ENCODE assay signal across 9 cellular contexts in the genomic region with DNA sequence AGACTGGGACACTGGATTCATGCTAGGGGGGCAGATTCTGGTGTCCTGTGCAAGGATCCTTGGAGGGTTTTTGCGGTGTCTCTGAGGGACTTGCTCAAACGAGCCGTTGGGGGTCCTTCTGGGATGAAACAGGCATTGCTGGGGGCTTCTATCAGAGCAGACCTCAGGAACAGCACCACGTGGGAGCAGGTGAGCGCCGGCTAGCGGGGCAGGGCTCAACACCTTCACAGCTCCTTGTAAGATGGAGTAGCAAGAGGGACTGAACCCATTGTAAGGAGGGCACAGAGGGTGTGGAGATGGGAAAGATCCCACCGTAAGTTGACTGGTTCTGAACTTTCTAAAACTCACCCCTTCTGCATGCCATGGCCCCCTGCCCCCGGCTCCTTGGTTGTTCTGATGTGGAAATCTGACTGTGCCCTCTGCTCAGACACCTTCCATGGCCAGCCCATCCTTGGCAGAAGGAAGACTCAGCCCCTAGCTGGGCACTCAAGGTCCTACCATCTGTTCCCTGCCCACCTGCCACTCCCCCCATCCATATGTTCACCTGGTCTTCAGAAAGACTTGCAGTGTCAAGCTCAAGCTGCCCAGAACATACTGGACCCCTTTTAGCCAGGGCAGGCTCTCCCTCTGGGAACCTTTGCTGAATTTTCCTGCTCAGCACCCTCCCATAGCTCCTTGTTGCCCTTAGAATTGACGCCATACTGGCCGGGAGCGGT. TPM values are rescaled to one million over a fixed set of nuclear protein-coding genes. Genes with fewer than 3 reads are reported as not detected.
DNase-seq lines count a peak whose midpoint lies in the region; ATAC-seq, FAIRE-seq and TF ChIP-seq lines count a peak whose summit lies in the region.
"Had no signal": no experiment of that assay in that cellular context is flagged by ENCODE, and none has a peak within 500 bp of the region (broad histone marks: within the 10 kb centered on the region; RNA-seq: fewer than 3 reads in every experiment).

No MANE protein-coding gene starts in this region.

- no peak for ATAC-seq in GM21723 (IDR thresholded peaks at IDR 0.05; ENCODE audit: unreplicated experiment)

- H3K9me3 Mint-ChIP-seq in CD4-positive, alpha-beta memory T cell = no peaks in the 10 kb centered on the region
- no peaks in the 10 kb centered on the region for H3K9me3 Mint-ChIP-seq in neural progenitor cell

- H3K36me3 Mint-ChIP-seq in CD4-positive, alpha-beta memory T cell = peaks cover 0 to 3% of the 10 kb centered on the region in 2 donors
- peaks cover 3% of the 10 kb centered on the region for H3K36me3 Mint-ChIP-seq in neural progenitor cell

- no peak for FAIRE-seq in urothelium cell line (lab: Jason Lieb, UNC)
- FAIRE-seq: GM18507 had no signal

- peaks cover 3% of the 10 kb centered on the region for H4K20me1 ChIP-seq in neural progenitor cell (ENCODE audit: low read depth)

- intact Hi-C loops in CD4-positive, alpha-beta memory T cell (cut with micrococcal nuclease) = loop anchor here (2.0 kb wide), 1 partner anchor 17 kb away; no protein-coding TSS in a partner anchor
- intact Hi-C loops in dorsolateral prefrontal cortex (cut with DNase I) = loop anchor here (2.0 to 5.0 kb wide), 3 partner anchors 39 to 86 kb away; a partner anchor contains a TSS

- H3K4me3 Mint-ChIP-seq in CD4-positive, alpha-beta memory T cell = peak overlapping the region; percentile 88 to 99 (median 96)
- peak overlapping the region; percentile 92 for H3K4me3 Mint-ChIP-seq in neural progenitor cell

- H3K36me3 ChIP-seq in CD4-positive, alpha-beta memory T cell (ENCODE audit: insufficient read depth, low read length) = no peaks in the 10 kb centered on the region
- no peaks in the 10 kb centered on the region for H3K36me3 ChIP-seq in neural progenitor cell

- CTCF ChIA-PET in CD4-positive, alpha-beta memory T cell (lab: Charles Lee; ENCODE audit: partially characterized antibody) = interaction anchor here (0.7 to 1.1 kb wide), 4 partner anchors 10 to 127 kb away, joined by 3 to 5 read pairs (median 4); no protein-coding TSS in a partner anchor

- H3K4me1 ChIP-seq in CD4-positive, alpha-beta memory T cell (ENCODE audit: insufficient read depth, low read length) = peaks cover 11% of the 10 kb centered on the region
- H3K4me1 ChIP-seq in neural progenitor cell = peaks cover 12% of the 10 kb centered on the region

- H3K4me2 ChIP-seq in neural progenitor cell = peak overlapping the region; percentile 96

- no peak overlapping the region for H3K27ac ChIP-seq in CD4-positive, alpha-beta memory T cell (ENCODE audit: low read depth, low read length)
- H3K27ac ChIP-seq in dorsolateral prefrontal cortex (peak overlapping the region in 52 of 59 donors; percentile 4 to 99 (median 89)), neural progenitor cell (no peak overlapping the region)

- TF ChIP-seq CTCF in dorsolateral prefrontal cortex (IDR thresholded peaks at IDR 0.05 in 54 of 56, conservative IDR thresholded peaks at IDR 0.05 in 2 of 56; ENCODE audit: low read depth in 1 of 56, partially characterized antibody in 56 of 56) (no peak), neural progenitor cell (IDR thresholded peaks at IDR 0.05) (no peak)

- H3K27me3 ChIP-seq in CD4-positive, alpha-beta memory T cell (ENCODE audit: insufficient read depth, low read length) = no peaks in the 10 kb centered on the region
- H3K27me3 ChIP-seq in dorsolateral prefrontal cortex (no peaks in the 10 kb centered on the region), neural progenitor cell (peaks cover 26% of the 10 kb centered on the region)

- peak overlapping the region in 4 of 7 donors; percentile 57 to 84 (median 82) for H3K27ac Mint-ChIP-seq in CD4-positive, alpha-beta memory T cell
- peak overlapping the region; percentile 86 for H3K27ac Mint-ChIP-seq in neural progenitor cell

- no peak overlapping the region for H3K4me3 ChIP-seq in CD4-positive, alpha-beta memory T cell (ENCODE audit: low read length in 2 of 2)
- H3K4me3 ChIP-seq in dorsolateral prefrontal cortex (peak overlapping the region; percentile 65 to 99 (median 86)), neural progenitor cell (peak overlapping the region; percentile 86)

- H3K9me3 ChIP-seq in CD4-positive, alpha-beta memory T cell (ENCODE audit: control insufficient read depth in 1 of 2, low read length in 2 of 2) = no peaks in the 10 kb centered on the region
- H3K9me3 ChIP-seq in neural progenitor cell (ENCODE audit: low read depth) = no peaks in the 10 kb centered on the region

- no peak overlapping the region for H2AFZ ChIP-seq in neural progenitor cell (replicated peaks)

- H3F3A ChIP-seq in neural progenitor cell (ENCODE audit: low read depth) = peaks cover 18% of the 10 kb centered on the region

- no peaks in the 10 kb centered on the region for H3K79me2 ChIP-seq in neural progenitor cell (ENCODE audit: low read depth)

- peaks cover 9 to 37% (median 18%) of the 10 kb centered on the region in 4 donors for H3K4me1 Mint-ChIP-seq in CD4-positive, alpha-beta memory T cell
- H3K4me1 Mint-ChIP-seq in neural progenitor cell = peaks cover 34% of the 10 kb centered on the region

- POLR2A ChIA-PET in CD4-positive, alpha-beta memory T cell (lab: Charles Lee; ENCODE audit: partially characterized antibody) = interaction anchor here (0.6 to 1.5 kb wide), 4 partner anchors 23 to 134 kb away, joined by 3 to 5 read pairs (median 4); a partner anchor contains a TSS

- DNase-seq in CD4-positive, alpha-beta memory T cell = no peak
- peak; percentile 95 for DNase-seq in NCI-H524 treated with DMSO at 0.1 percent for 48 hours (lab: John Stamatoyannopoulos, UW)
- peak in 1 of 10 donors; percentile 21 for DNase-seq in dorsolateral prefrontal cortex
- no peak for DNase-seq in neural progenitor cell (ENCODE audit: low spot score)
- DNase-seq in urothelium cell line (ENCODE audit: low spot score) = no peak
- no peak for DNase-seq in NCI-H2227 (lab: John Stamatoyannopoulos, UW; ENCODE audit: unreplicated experiment)
- no peak for DNase-seq in SK-N-DZ (ENCODE audit: low spot score)

- H3K27me3 Mint-ChIP-seq in CD4-positive, alpha-beta memory T cell = no peaks in the 10 kb centered on the region
- H3K27me3 Mint-ChIP-seq in neural progenitor cell (ENCODE audit: insufficient read depth, low read depth) = peaks cover 7% of the 10 kb centered on the region

- no peak overlapping the region for H3K9ac ChIP-seq in neural progenitor cell

RNA-seq across cellular contexts. Expression of a gene that starts 1.2 kb away (rescaled TPM):
- total RNA-seq in CD4-positive, alpha-beta memory T cell = 10 to 100 TPM in 1 of 2 experiments, 1 to 10 TPM in 1; 9.2 to 10.1 TPM
- polyA plus RNA-seq in CD4-positive, alpha-beta memory T cell = 1 to 10 TPM; 5.2 to 6.6 TPM
- total RNA-seq in dorsolateral prefrontal cortex (10 to 100 TPM; 30.6 to 100.0 (median 53.6) TPM), neural progenitor cell (ENCODE audit: low replicate concordance) (13.9 and 22.4 TPM in 2 replicates)
- polyA plus RNA-seq in SK-N-DZ (2014; cell fraction: cytosol; rRNA removed) = 3.6 and 5.5 TPM in 2 replicates
- 10.8 and 19.5 TPM in 2 replicates for polyA plus RNA-seq in SK-N-DZ (2014; cell fraction: nucleus; rRNA removed)

RNA-seq across cellular contexts. Expression of a gene that starts 10.8 kb away (rescaled TPM):
- not detected for total RNA-seq in CD4-positive, alpha-beta memory T cell
- polyA plus RNA-seq in CD4-positive, alpha-beta memory T cell = not detected
- total RNA-seq in dorsolateral prefrontal cortex = 1 to 10 TPM in 19 of 120 experiments, under 1 TPM in 32, not detected in 69; 0.38 to 3.8 (median 0.88) TPM
- total RNA-seq in neural progenitor cell (ENCODE audit: low replicate concordance) = not detected in 2 replicates
- polyA plus RNA-seq in SK-N-DZ (2014; cell fraction: cytosol; rRNA removed) = not detected in 2 replicates
- polyA plus RNA-seq in SK-N-DZ (2014; cell fraction: nucleus; rRNA removed) = not detected in 2 replicates

RNA-seq across cellular contexts. Expression of a gene that starts 23.1 kb away (rescaled TPM):
- not detected for total RNA-seq in CD4-positive, alpha-beta memory T cell
- under 1 TPM in 1 of 2 donors, not detected in 1; 0.09 TPM for polyA plus RNA-seq in CD4-positive, alpha-beta memory T cell
- total RNA-seq in dorsolateral prefrontal cortex (1 to 10 TPM; 1.2 to 7.2 (median 4.1) TPM), neural progenitor cell (ENCODE audit: low replicate concordance) (0.17 and 2.2 TPM in 2 replicates)
- 0.07 and 0.25 TPM in 2 replicates for polyA plus RNA-seq in SK-N-DZ (2014; cell fraction: cytosol; rRNA removed)
- not detected in 2 replicates for polyA plus RNA-seq in SK-N-DZ (2014; cell fraction: nucleus; rRNA removed)

RNA-seq across cellular contexts. Expression of a gene that starts 39.9 kb away (rescaled TPM):
- total RNA-seq in CD4-positive, alpha-beta memory T cell = 10 to 100 TPM; 76.3 to 80.0 TPM
- 10 to 100 TPM; 39.7 to 61.1 TPM for polyA plus RNA-seq in CD4-positive, alpha-beta memory T cell
- total RNA-seq in dorsolateral prefrontal cortex = 10 to 100 TPM; 22.9 to 45.0 (median 32.6) TPM
- total RNA-seq in neural progenitor cell (ENCODE audit: low replicate concordance) = 22.8 and 86.0 TPM in 2 replicates
- 50.8 and 54.2 TPM in 2 replicates for polyA plus RNA-seq in SK-N-DZ (2014; cell fraction: cytosol; rRNA removed)
- polyA plus RNA-seq in SK-N-DZ (2014; cell fraction: nucleus; rRNA removed) = 40.2 and 48.6 TPM in 2 replicates

RNA-seq across cellular contexts. Expression of a gene that starts 51.7 kb away (rescaled TPM):
- total RNA-seq in CD4-positive, alpha-beta memory T cell = 10 to 100 TPM; 35.4 to 38.0 TPM
- polyA plus RNA-seq in CD4-positive, alpha-beta memory T cell = 10 to 100 TPM; 29.5 to 32.6 TPM
- total RNA-seq in dorsolateral prefrontal cortex = 10 to 100 TPM; 11.0 to 32.6 (median 19.8) TPM
- total RNA-seq in neural progenitor cell (ENCODE audit: low replicate concordance) = 33.2 and 88.6 TPM in 2 replicates
- 149 and 153 TPM in 2 replicates for polyA plus RNA-seq in SK-N-DZ (2014; cell fraction: cytosol; rRNA removed)
- 92.8 and 117 TPM in 2 replicates for polyA plus RNA-seq in SK-N-DZ (2014; cell fraction: nucleus; rRNA removed)

Comparison
In these comparisons a context has a peak if more than half of its experiments do, and no peak if none do; other contexts are left out.
1. H3K27ac ChIP-seq: peak in dorsolateral prefrontal cortex (52 of 59); none in CD4-positive, alpha-beta memory T cell (single experiment) and neural progenitor cell (single experiment).
2. H3K4me3 ChIP-seq: peak in dorsolateral prefrontal cortex (59 of 59) and neural progenitor cell (single experiment); none in CD4-positive, alpha-beta memory T cell (0 of 2).